ENCODE assay signal across 9 cellular contexts in the genomic region with DNA sequence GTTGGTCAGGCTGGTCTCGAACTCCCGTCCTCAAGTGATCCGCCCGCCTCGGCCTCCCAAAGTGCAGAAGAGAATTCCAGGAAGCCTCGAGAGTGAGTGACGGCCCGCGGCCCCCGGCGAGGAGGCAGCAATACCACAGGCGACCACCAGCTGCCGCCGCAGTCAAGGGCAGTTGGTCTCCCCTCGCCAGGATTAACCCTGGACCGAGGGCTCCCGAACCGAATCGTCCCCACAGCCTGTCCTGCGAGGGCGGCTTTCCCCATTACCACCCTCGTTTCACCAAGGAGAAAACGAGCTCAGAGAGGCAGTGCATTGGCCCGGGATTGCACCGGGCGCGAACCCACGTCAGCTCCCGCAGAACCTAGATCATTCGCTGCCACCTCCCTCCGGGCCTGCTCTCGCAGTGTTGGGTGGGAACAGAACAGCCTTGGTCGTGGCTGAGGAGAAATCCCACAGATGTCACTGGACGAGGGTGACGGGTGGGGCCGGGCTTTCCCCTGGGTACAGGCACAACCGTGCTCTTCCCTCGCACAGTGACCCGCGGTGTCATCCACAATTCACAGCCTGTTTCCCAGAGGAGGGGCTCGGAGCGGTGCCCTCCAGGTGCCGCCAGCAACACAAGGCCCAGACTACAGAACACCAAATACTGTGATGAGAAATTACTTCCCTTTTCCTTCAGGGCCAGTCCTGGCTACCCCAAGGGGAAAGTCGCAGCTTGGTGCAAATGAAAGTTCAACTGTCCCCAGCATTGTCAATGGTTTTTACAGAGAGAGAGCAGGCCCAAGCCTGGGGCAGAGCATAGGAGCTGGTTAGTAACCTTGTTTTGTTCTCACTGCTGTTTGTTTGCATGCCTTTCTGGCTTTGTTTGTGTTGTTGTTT. TPM values are rescaled to one million over a fixed set of nuclear protein-coding genes. Genes with fewer than 3 reads are reported as not detected.
A peak's percentile ranks its signal among the peaks of the same experiment; 100 is the strongest.
DNase-seq lines count a peak whose midpoint lies in the region; ATAC-seq and TF ChIP-seq lines count a peak whose summit lies in the region.
"Had no signal": no experiment of that assay in that cellular context is flagged by ENCODE, and none has a peak within 500 bp of the region (broad histone marks: within the 10 kb centered on the region; RNA-seq: fewer than 3 reads in every experiment).

No MANE protein-coding gene starts in this region.

- no peak overlapping the region for H3K4me3 ChIP-seq in fibroblast of villous mesenchyme (ENCODE audit: low read depth, low read length)
- H3K4me3 ChIP-seq: suprapubic skin had no signal

- ATAC-seq in omental fat pad (ENCODE audit: low FRiP score) (no peak), GM19351 (IDR thresholded peaks at IDR 0.05; ENCODE audit: unreplicated experiment) (no peak), GM18502 (IDR thresholded peaks at IDR 0.05; ENCODE audit: poor library complexity, unreplicated experiment) (no peak)

- peak; percentile 24 for TF ChIP-seq CTCF in fibroblast of villous mesenchyme (IDR thresholded peaks at IDR 0.05; ENCODE audit: insufficient read depth, low read depth, low read length)
- no peak for TF ChIP-seq CTCF in omental fat pad (IDR thresholded peaks at IDR 0.05)

- DNase-seq in CD1c-positive myeloid dendritic cell (ENCODE audit: extremely low spot score) (peak; percentile 4), MV-4-11 (lab: John Stamatoyannopoulos, UW) (peak; percentile 60), fibroblast of villous mesenchyme (ENCODE audit: low read depth) (peak; percentile 44), omental fat pad (ENCODE audit: low spot score) (peak; percentile 19), kidney glomerular epithelial cell (lab: John Stamatoyannopoulos, UW) (no peak), SW480 (ENCODE audit: low spot score) (no peak)

RNA-seq across cellular contexts. Expression of gene C2CD4C, which starts 24.8 kb away (rescaled TPM):
- total RNA-seq in fibroblast of villous mesenchyme = not detected in 2 replicates
- 1 to 10 TPM in 3 of 4 donors, under 1 TPM in 1; 0.19 to 9.6 (median 1.8) TPM for total RNA-seq in omental fat pad

RNA-seq across cellular contexts. Expression of gene MIER2, which starts 39.6 kb away (rescaled TPM):
- total RNA-seq in fibroblast of villous mesenchyme (18.0 and 19.9 TPM in 2 replicates), omental fat pad (10 to 100 TPM in 3 of 4 donors, 1 to 10 TPM in 1; 8.6 to 25.7 (median 16.6) TPM)

Comparison
In these comparisons a context has a peak if more than half of its experiments do, and no peak if none do; other contexts are left out.
1. DNase-seq: peak in CD1c-positive myeloid dendritic cell (single experiment), MV-4-11 (single experiment), fibroblast of villous mesenchyme (single experiment) and omental fat pad (single experiment); none in kidney glomerular epithelial cell (single experiment) and SW480 (single experiment).